Comparison of ENCODE assay signal across 17 cellular contexts in genomic region chr2:105882920-105883319, GRCh38.
"Had no signal": no experiment of that assay in that cellular context is flagged by ENCODE, and none has a peak within 500 bp of the region (broad histone marks: within the 10 kb centered on the region; RNA-seq: fewer than 3 reads in every experiment).

No MANE protein-coding gene starts in this region.

- H3K27me3 Mint-ChIP-seq: central memory CD8-positive, alpha-beta T cell had no signal

- H3K36me3 ChIP-seq: gastrocnemius medialis had no signal

- DNase-seq: activated CD4-positive, CD25-positive, alpha-beta regulatory T cell treated with anti-CD3 and anti-CD28 coated beads, Interleukin-2, amount 50 U/mL, for 72 hours; activated CD8-positive, alpha-beta memory T cell treated with anti-CD3 and anti-CD28 coated beads for 24 hours; activated CD8-positive, alpha-beta memory T cell treated with anti-CD3 and anti-CD28 coated beads, Interleukin-2, amount 50 U/mL, for 48 hours; activated gamma-delta T cell treated with Interleukin-2 at 50 U/mL for 16 hours; colonic mucosa; gastrocnemius medialis; midbrain; pancreas; stimulated activated CD4-positive, alpha-beta T cell treated with anti-CD3 and anti-CD28 coated beads, Interleukin-4, amount 100 ng/mL, for 24 hours; stimulated activated naive CD4-positive, alpha-beta T cell; T-helper 2 cell had no signal

- H3K9me3 Mint-ChIP-seq: central memory CD8-positive, alpha-beta T cell had no signal

- H3K27ac ChIP-seq: ascending aorta, colonic mucosa, pancreas, VCaP had no signal

- H3K27me3 ChIP-seq: ascending aorta, colonic mucosa, gastrocnemius medialis, pancreas had no signal

- H3K4me3 ChIP-seq: ascending aorta, colonic mucosa, gastrocnemius medialis, pancreas had no signal

- H3K4me3 Mint-ChIP-seq: central memory CD8-positive, alpha-beta T cell had no signal

- H3K9me3 ChIP-seq: ascending aorta, colonic mucosa, gastrocnemius medialis, pancreas had no signal

- ATAC-seq: esophagus mucosa, gastrocnemius medialis, left lobe of liver, pancreas, sciatic nerve had no signal
